Comparison of ENCODE assay signal across 17 cellular contexts in genomic region chr12:67655829-67656614, GRCh38. TPM values are rescaled to one million over a fixed set of nuclear protein-coding genes. Genes with fewer than 3 reads are reported as not detected.
DNase-seq lines count a peak whose midpoint lies in the region; ATAC-seq and TF ChIP-seq lines count a peak whose summit lies in the region.
"Had no signal": no experiment of that assay in that cellular context is flagged by ENCODE, and none has a peak within 500 bp of the region (broad histone marks: within the 10 kb centered on the region; RNA-seq: fewer than 3 reads in every experiment).

No MANE protein-coding gene starts in this region.

- H3K27me3 ChIP-seq in heart left ventricle (no peaks in the 10 kb centered on the region), Caco-2 (replicated peaks; ENCODE audit: control insufficient read depth, insufficient read depth, low read length) (no peaks in the 10 kb centered on the region)
- H3K27me3 ChIP-seq: BE2C, neural progenitor cell, uterus had no signal

- peak overlapping the region in 9 of 12 donors; percentile 3 to 53 (median 21) for H3K27ac ChIP-seq in heart left ventricle
- H3K27ac ChIP-seq: neural progenitor cell, uterus had no signal

- DNase-seq in EH (ENCODE audit: low read depth) (peak; percentile 39), WTC11 (ENCODE audit: low spot score) (no peak), heart left ventricle (no peak), osteocyte (ENCODE audit: extremely low spot score, unreplicated experiment) (no peak), mesenteric fat pad (ENCODE audit: low spot score) (no peak), Caco-2 (no peak), SIG-M5 treated with dmso at 0.1 percent for 504 hours (lab: John Stamatoyannopoulos, UW; ENCODE audit: unreplicated experiment) (no peak)
- DNase-seq: activated CD4-positive, alpha-beta T cell treated with anti-CD3 and anti-CD28 coated beads, Interleukin-2, amount 10 ng/mL, durations not matched to agents 7 days and 5 days; anterior cingulate cortex; BE2C; hippocampal formation; NCI-H1930; stimulated activated naive CD4-positive, alpha-beta T cell; uterus had no signal

- H3K27me3 Mint-ChIP-seq in WTC11 (ENCODE audit: low read depth) (no peaks in the 10 kb centered on the region), osteocyte (ENCODE audit: unreplicated experiment) (no peaks in the 10 kb centered on the region), Caco-2 (ENCODE audit: insufficient read depth, unreplicated experiment) (no peaks in the 10 kb centered on the region)
- H3K27me3 Mint-ChIP-seq: activated CD4-positive, alpha-beta T cell treated with anti-CD3 and anti-CD28 coated beads, Interleukin-2, amount 10 ng/mL, durations not matched to agents 7 days and 5 days had no signal

- 25 to 48% (median 37%) methylated on average over 2 of the region's 2 CpGs for WGBS in heart left ventricle, 4 donors

- peaks cover 37% of the 10 kb centered on the region for H3K4me1 Mint-ChIP-seq in WTC11
- peaks cover 47% of the 10 kb centered on the region for H3K4me1 Mint-ChIP-seq in osteocyte (ENCODE audit: unreplicated experiment)
- H3K4me1 Mint-ChIP-seq in Caco-2 (ENCODE audit: low read depth, unreplicated experiment), result peaks cover 6% of the 10 kb centered on the region

- H3K4me1 ChIP-seq in heart left ventricle, result peaks cover 15 to 99% (median 77%) of the 10 kb centered on the region in 12 donors
- H3K4me1 ChIP-seq in Caco-2, result 0 out of 2 replicates have a peak, but pooled peaks cover 9% of the 10 kb centered on the region

- H3K36me3 Mint-ChIP-seq in WTC11 (peaks cover 40% of the 10 kb centered on the region), osteocyte (ENCODE audit: unreplicated experiment) (peaks cover 28% of the 10 kb centered on the region), Caco-2 (ENCODE audit: insufficient read depth, unreplicated experiment) (peaks cover 25% of the 10 kb centered on the region)

- intact Hi-C loops in heart left ventricle (cut with DNase I), result loop anchor here in 5 of 10 donors (2.0 to 10.0 kb wide), 6 partner anchors 59 to 301 kb away; no protein-coding TSS in a partner anchor
- intact Hi-C loops in Caco-2 (cut with micrococcal nuclease; ENCODE audit: unreplicated experiment), result no loop called here

- TF ChIP-seq CTCF in WTC11 (IDR thresholded peaks at IDR 0.05) (no peak), heart left ventricle (IDR thresholded peaks at IDR 0.05) (no peak), osteocyte (IDR thresholded peaks at IDR 0.05) (no peak), Caco-2 (IDR thresholded peaks at IDR 0.05; ENCODE audit: insufficient read depth in 1 of 2, low read depth in 1 of 2, low read length in 1 of 2, severe bottlenecking in 1 of 2, unreplicated experiment in 1 of 2) (no peak)

- ATAC-seq in WTC11 (no peak), heart left ventricle (peak in 3 of 4 donors; percentile 37 to 41 (median 39))
- ATAC-seq: left lobe of liver had no signal

- BruUV-seq in Caco-2 (replicated peaks; lab: Mats Ljungman, UMichigan), result no TSS peak

- H3K4me3 Mint-ChIP-seq in WTC11, result no peak overlapping the region
- H3K4me3 Mint-ChIP-seq in osteocyte (ENCODE audit: unreplicated experiment), result no peak overlapping the region
- no peak overlapping the region for H3K4me3 Mint-ChIP-seq in Caco-2 (ENCODE audit: unreplicated experiment)
- H3K4me3 Mint-ChIP-seq: activated CD4-positive, alpha-beta T cell treated with anti-CD3 and anti-CD28 coated beads, Interleukin-2, amount 10 ng/mL, durations not matched to agents 7 days and 5 days; neural progenitor cell; T-helper 2 cell treated with Interferon-gamma antibody and Interleukin-4, amounts not matched to agents 5 μg/mL and 100 μg/mL, for 36 hours had no signal

- H3K9me3 Mint-ChIP-seq in WTC11, result no peaks in the 10 kb centered on the region
- no peaks in the 10 kb centered on the region for H3K9me3 Mint-ChIP-seq in osteocyte (ENCODE audit: unreplicated experiment)
- no peaks in the 10 kb centered on the region for H3K9me3 Mint-ChIP-seq in Caco-2 (ENCODE audit: unreplicated experiment)
- H3K9me3 Mint-ChIP-seq: neural progenitor cell; T-helper 2 cell treated with Interferon-gamma antibody and Interleukin-4, amounts not matched to agents 5 μg/mL and 100 μg/mL, for 36 hours had no signal

- H3K27ac Mint-ChIP-seq in WTC11 (peak overlapping the region; percentile 55), osteocyte (ENCODE audit: unreplicated experiment) (peak overlapping the region; percentile 5), Caco-2 (ENCODE audit: unreplicated experiment) (no peak overlapping the region)
- H3K27ac Mint-ChIP-seq: activated CD4-positive, alpha-beta T cell treated with anti-CD3 and anti-CD28 coated beads, Interleukin-2, amount 10 ng/mL, durations not matched to agents 7 days and 5 days; neural progenitor cell; T-helper 2 cell treated with Interferon-gamma antibody and Interleukin-4, amounts not matched to agents 5 μg/mL and 100 μg/mL, for 36 hours had no signal

- CTCF ChIA-PET in WTC11 (lab: Charles Lee), result no interaction called here
- CTCF ChIA-PET in Caco-2 (lab: Charles Lee), result no interaction called here

- POLR2A ChIA-PET in WTC11 (lab: Charles Lee) (no interaction called here), Caco-2 (lab: Charles Lee) (no interaction called here)

- no peak for TF ChIP-seq POLR2A in heart left ventricle (IDR thresholded peaks at IDR 0.05)

- H3K36me3 ChIP-seq in heart left ventricle (peaks cover 0 to 60% (median 33%) of the 10 kb centered on the region in 9 donors), Caco-2 (ENCODE audit: control insufficient read depth, insufficient read depth, low read length) (no peaks in the 10 kb centered on the region; the same call in 1 of the 2 replicates)
- H3K36me3 ChIP-seq: neural progenitor cell, uterus had no signal

- H3K9me3 ChIP-seq in heart left ventricle, result no peaks in the 10 kb centered on the region
- H3K9me3 ChIP-seq in Caco-2, result no peaks in the 10 kb centered on the region
- H3K9me3 ChIP-seq: BE2C, uterus had no signal

- H3K4me3 ChIP-seq in heart left ventricle (no peak overlapping the region), Caco-2 (ENCODE audit: low read depth, low read length) (no peak overlapping the region)
- H3K4me3 ChIP-seq: neural progenitor cell, uterus had no signal

TF ChIP-seq in WTC11, 78 proteins besides CTCF, POLR2A, EP300 and RAD21:
- TF ChIP-seq NFATC4 (CRISPR knock-in tag; IDR thresholded peaks at IDR 0.05) (no peak), ZNF219 (CRISPR knock-in tag; IDR thresholded peaks at IDR 0.05; ENCODE audit: borderline replicate concordance) (no peak), NFE2L1 (CRISPR knock-in tag; IDR thresholded peaks at IDR 0.05) (no peak), SP1 (CRISPR knock-in tag; conservative IDR thresholded peaks at IDR 0.05) (no peak), TP53 (CRISPR knock-in tag; IDR thresholded peaks at IDR 0.05) (no peak), ZNF423 (CRISPR knock-in tag; IDR thresholded peaks at IDR 0.05) (no peak), ETV6 (CRISPR knock-in tag; IDR thresholded peaks at IDR 0.05) (no peak)

RNA-seq across cellular contexts. Expression of gene DYRK2, which starts 7.5 kb away (rescaled TPM):
- total RNA-seq in WTC11 (2021), result 32.7 to 38.1 TPM (median 36.1 TPM) in 3 replicates
- 10 to 100 TPM; 30.5 to 62.9 (median 37.9) TPM for total RNA-seq in heart left ventricle
- 10 to 100 TPM in 1 of 2 donors, 1 to 10 TPM in 1; 7.8 to 24.4 TPM for polyA plus RNA-seq in heart left ventricle
- total RNA-seq in osteocyte, result 24.7 and 28.9 TPM in 2 replicates
- 17.4 TPM for total RNA-seq in mesenteric fat pad
- 24.4 and 24.6 TPM in 2 replicates for total RNA-seq in Caco-2 (2022)
